ENCODE assay signal across 1 cellular context in genomic region chr16:4344659-4345438, GRCh38.
A peak's percentile ranks its signal among the peaks of the same experiment; 100 is the strongest.
TF ChIP-seq lines count a peak whose summit lies in the region.

No MANE protein-coding gene starts in this region.

TF ChIP-seq in HepG2, 621 proteins besides CTCF, POLR2A, EP300 and RAD21 (continued from another document and continues in another):
- TF ChIP-seq GRHL1 (CRISPR knock-in tag; conservative IDR thresholded peaks at IDR 0.05) (no peak), PCBP2 (optimal IDR thresholded peaks at IDR 0.05; ENCODE audit: low read depth, low read length, poor library complexity, severe bottlenecking) (peak; percentile 77), ZNF878 (CRISPR knock-in tag; IDR thresholded peaks at IDR 0.05) (no peak), ZNF367 (CRISPR knock-in tag; IDR thresholded peaks at IDR 0.05; ENCODE audit: borderline replicate concordance) (no peak), ELF4 (CRISPR knock-in tag; IDR thresholded peaks at IDR 0.05; ENCODE audit: borderline replicate concordance) (no peak), ZNF746 (CRISPR knock-in tag; IDR thresholded peaks at IDR 0.05) (no peak), ZNF652 (CRISPR knock-in tag; IDR thresholded peaks at IDR 0.05; ENCODE audit: borderline replicate concordance, low read depth) (no peak), ZNF569 (CRISPR knock-in tag; IDR thresholded peaks at IDR 0.05; ENCODE audit: borderline replicate concordance) (no peak), RBM22 (optimal IDR thresholded peaks at IDR 0.05; ENCODE audit: low read length) (peak; percentile 57), ERF (CRISPR knock-in tag; IDR thresholded peaks at IDR 0.05) (no peak), GMEB1 (CRISPR knock-in tag; IDR thresholded peaks at IDR 0.05; ENCODE audit: borderline replicate concordance) (0 out of 2 replicates have a peak, but pooled peaks have one; percentile 2), EED (CRISPR knock-in tag; IDR thresholded peaks at IDR 0.05) (no peak), ZNF891 (CRISPR knock-in tag; IDR thresholded peaks at IDR 0.05) (no peak), NR2F2 (IDR thresholded peaks at IDR 0.05; ENCODE audit: borderline replicate concordance, low read depth) (no peak), FOXP1 (IDR thresholded peaks at IDR 0.05) (no peak), FOXP1 (CRISPR knock-in tag; IDR thresholded peaks at IDR 0.05) (peak; percentile 47), NFE2L2 (IDR thresholded peaks at IDR 0.05; ENCODE audit: low read length) (no peak), ZNF274 (CRISPR knock-in tag; IDR thresholded peaks at IDR 0.05) (peak; percentile 9; the same call in 1 of the 2 replicates), TCF7 (IDR thresholded peaks at IDR 0.05; ENCODE audit: low read depth) (no peak), GLMP (CRISPR knock-in tag; IDR thresholded peaks at IDR 0.05; ENCODE audit: borderline replicate concordance) (no peak), SP1 (IDR thresholded peaks at IDR 0.05) (no peak), SP1 (CRISPR knock-in tag; IDR thresholded peaks at IDR 0.05) (no peak), ARID5B (CRISPR knock-in tag; IDR thresholded peaks at IDR 0.05) (peak; percentile 36; the same call in 1 of the 2 replicates), SSRP1 (CRISPR knock-in tag; IDR thresholded peaks at IDR 0.05) (peak; percentile 55; the same call in 1 of the 2 replicates), TBX3 (IDR thresholded peaks at IDR 0.05; ENCODE audit: borderline replicate concordance) (no peak), ISX (CRISPR knock-in tag; conservative IDR thresholded peaks at IDR 0.05) (no peak), CENPT (CRISPR knock-in tag; IDR thresholded peaks at IDR 0.05; ENCODE audit: low read depth) (no peak), MEIS2 (CRISPR knock-in tag; IDR thresholded peaks at IDR 0.05) (no peak), ZNF337 (CRISPR knock-in tag; IDR thresholded peaks at IDR 0.05; ENCODE audit: borderline replicate concordance, low read depth) (no peak), FOXA3 (CRISPR knock-in tag; IDR thresholded peaks at IDR 0.05) (peak; percentile 51), ZFP91 (CRISPR knock-in tag; IDR thresholded peaks at IDR 0.05; ENCODE audit: borderline replicate concordance) (0 out of 2 replicates have a peak, but pooled peaks have one; percentile 12), ZNF331 (CRISPR knock-in tag; IDR thresholded peaks at IDR 0.05) (peak; percentile 36; the same call in 1 of the 2 replicates), MBNL3 (CRISPR knock-in tag; conservative IDR thresholded peaks at IDR 0.05) (no peak), TMF1 (CRISPR knock-in tag; IDR thresholded peaks at IDR 0.05; ENCODE audit: low read depth) (no peak), RBAK (CRISPR knock-in tag; IDR thresholded peaks at IDR 0.05) (no peak), ZMAT3 (CRISPR knock-in tag; conservative IDR thresholded peaks at IDR 0.05) (no peak), FOXK2 (IDR thresholded peaks at IDR 0.05) (0 out of 2 replicates have a peak, but pooled peaks have one; percentile 8), NFYB (CRISPR knock-in tag; IDR thresholded peaks at IDR 0.05) (no peak)
- TF ChIP-seq, protein P1, sequence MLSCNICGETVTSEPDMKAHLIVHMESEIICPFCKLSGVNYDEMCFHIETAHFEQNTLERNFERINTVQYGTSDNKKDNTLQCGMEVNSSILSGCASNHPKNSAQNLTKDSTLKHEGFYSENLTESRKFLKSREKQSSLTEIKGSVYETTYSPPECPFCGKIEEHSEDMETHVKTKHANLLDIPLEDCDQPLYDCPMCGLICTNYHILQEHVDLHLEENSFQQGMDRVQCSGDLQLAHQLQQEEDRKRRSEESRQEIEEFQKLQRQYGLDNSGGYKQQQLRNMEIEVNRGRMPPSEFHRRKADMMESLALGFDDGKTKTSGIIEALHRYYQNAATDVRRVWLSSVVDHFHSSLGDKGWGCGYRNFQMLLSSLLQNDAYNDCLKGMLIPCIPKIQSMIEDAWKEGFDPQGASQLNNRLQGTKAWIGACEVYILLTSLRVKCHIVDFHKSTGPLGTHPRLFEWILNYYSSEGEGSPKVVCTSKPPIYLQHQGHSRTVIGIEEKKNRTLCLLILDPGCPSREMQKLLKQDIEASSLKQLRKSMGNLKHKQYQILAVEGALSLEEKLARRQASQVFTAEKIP (CRISPR knock-in tag; IDR thresholded peaks at IDR 0.05; ENCODE audit: borderline replicate concordance): no peak
- TF ChIP-seq, protein P2, sequence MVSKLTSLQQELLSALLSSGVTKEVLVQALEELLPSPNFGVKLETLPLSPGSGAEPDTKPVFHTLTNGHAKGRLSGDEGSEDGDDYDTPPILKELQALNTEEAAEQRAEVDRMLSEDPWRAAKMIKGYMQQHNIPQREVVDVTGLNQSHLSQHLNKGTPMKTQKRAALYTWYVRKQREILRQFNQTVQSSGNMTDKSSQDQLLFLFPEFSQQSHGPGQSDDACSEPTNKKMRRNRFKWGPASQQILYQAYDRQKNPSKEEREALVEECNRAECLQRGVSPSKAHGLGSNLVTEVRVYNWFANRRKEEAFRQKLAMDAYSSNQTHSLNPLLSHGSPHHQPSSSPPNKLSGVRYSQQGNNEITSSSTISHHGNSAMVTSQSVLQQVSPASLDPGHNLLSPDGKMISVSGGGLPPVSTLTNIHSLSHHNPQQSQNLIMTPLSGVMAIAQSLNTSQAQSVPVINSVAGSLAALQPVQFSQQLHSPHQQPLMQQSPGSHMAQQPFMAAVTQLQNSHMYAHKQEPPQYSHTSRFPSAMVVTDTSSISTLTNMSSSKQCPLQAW (CRISPR knock-in tag; IDR thresholded peaks at IDR 0.05): no peak
- TF ChIP-seq, protein P3, sequence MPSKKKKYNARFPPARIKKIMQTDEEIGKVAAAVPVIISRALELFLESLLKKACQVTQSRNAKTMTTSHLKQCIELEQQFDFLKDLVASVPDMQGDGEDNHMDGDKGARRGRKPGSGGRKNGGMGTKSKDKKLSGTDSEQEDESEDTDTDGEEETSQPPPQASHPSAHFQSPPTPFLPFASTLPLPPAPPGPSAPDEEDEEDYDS (CRISPR knock-in tag; IDR thresholded peaks at IDR 0.05): no peak
- TF ChIP-seq, protein P4, sequence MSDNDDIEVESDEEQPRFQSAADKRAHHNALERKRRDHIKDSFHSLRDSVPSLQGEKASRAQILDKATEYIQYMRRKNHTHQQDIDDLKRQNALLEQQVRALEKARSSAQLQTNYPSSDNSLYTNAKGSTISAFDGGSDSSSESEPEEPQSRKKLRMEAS (IDR thresholded peaks at IDR 0.05): no peak
- TF ChIP-seq, protein P5, sequence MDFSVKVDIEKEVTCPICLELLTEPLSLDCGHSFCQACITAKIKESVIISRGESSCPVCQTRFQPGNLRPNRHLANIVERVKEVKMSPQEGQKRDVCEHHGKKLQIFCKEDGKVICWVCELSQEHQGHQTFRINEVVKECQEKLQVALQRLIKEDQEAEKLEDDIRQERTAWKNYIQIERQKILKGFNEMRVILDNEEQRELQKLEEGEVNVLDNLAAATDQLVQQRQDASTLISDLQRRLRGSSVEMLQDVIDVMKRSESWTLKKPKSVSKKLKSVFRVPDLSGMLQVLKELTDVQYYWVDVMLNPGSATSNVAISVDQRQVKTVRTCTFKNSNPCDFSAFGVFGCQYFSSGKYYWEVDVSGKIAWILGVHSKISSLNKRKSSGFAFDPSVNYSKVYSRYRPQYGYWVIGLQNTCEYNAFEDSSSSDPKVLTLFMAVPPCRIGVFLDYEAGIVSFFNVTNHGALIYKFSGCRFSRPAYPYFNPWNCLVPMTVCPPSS (IDR thresholded peaks at IDR 0.05): no peak
- TF ChIP-seq, protein P6, sequence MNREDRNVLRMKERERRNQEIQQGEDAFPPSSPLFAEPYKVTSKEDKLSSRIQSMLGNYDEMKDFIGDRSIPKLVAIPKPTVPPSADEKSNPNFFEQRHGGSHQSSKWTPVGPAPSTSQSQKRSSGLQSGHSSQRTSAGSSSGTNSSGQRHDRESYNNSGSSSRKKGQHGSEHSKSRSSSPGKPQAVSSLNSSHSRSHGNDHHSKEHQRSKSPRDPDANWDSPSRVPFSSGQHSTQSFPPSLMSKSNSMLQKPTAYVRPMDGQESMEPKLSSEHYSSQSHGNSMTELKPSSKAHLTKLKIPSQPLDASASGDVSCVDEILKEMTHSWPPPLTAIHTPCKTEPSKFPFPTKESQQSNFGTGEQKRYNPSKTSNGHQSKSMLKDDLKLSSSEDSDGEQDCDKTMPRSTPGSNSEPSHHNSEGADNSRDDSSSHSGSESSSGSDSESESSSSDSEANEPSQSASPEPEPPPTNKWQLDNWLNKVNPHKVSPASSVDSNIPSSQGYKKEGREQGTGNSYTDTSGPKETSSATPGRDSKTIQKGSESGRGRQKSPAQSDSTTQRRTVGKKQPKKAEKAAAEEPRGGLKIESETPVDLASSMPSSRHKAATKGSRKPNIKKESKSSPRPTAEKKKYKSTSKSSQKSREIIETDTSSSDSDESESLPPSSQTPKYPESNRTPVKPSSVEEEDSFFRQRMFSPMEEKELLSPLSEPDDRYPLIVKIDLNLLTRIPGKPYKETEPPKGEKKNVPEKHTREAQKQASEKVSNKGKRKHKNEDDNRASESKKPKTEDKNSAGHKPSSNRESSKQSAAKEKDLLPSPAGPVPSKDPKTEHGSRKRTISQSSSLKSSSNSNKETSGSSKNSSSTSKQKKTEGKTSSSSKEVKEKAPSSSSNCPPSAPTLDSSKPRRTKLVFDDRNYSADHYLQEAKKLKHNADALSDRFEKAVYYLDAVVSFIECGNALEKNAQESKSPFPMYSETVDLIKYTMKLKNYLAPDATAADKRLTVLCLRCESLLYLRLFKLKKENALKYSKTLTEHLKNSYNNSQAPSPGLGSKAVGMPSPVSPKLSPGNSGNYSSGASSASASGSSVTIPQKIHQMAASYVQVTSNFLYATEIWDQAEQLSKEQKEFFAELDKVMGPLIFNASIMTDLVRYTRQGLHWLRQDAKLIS (CRISPR knock-in tag; IDR thresholded peaks at IDR 0.05): no peak
